13 cellular contexts compared by ENCODE assay signal in the genomic region with DNA sequence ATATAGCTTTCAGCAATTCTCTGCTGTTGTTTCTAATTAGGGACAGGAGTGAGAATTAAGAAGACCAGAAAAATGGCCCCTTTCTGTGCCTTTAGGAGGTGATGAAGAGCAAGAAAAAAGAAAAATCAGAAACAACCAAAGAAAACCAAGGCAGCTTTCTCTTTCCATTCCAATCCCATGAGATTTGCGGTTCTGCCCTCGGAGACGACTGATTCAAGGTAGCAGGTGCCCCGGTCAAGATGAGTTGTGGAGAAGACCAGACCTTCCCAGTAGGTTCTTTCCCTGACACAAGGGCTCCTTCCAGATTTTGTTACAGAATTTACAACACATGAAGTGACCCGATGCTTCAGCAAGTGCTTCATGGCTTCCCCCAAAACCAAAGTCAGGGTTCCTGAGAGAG. TPM values are rescaled to one million over a fixed set of nuclear protein-coding genes. Genes with fewer than 3 reads are reported as not detected.
DNase-seq lines count a peak whose midpoint lies in the region; ATAC-seq and TF ChIP-seq lines count a peak whose summit lies in the region.
"Had no signal": no experiment of that assay in that cellular context is flagged by ENCODE, and none has a peak within 500 bp of the region (broad histone marks: within the 10 kb centered on the region; RNA-seq: fewer than 3 reads in every experiment).

No MANE protein-coding gene starts in this region.

- H3K27ac Mint-ChIP-seq in naive thymus-derived CD4-positive, alpha-beta T cell = peak overlapping the region in 6 of 9 donors; percentile 2 to 77 (median 42)
- no peak overlapping the region for H3K27ac Mint-ChIP-seq in chondrocyte (ENCODE audit: unreplicated experiment)

- CTCF ChIA-PET in naive thymus-derived CD4-positive, alpha-beta T cell (lab: Charles Lee) = interaction anchor here (0.6 to 5.3 kb wide), 14 partner anchors 9 to 902 kb away, joined by 3 to 50 read pairs (median 6); a partner anchor contains a TSS

- peak; percentile 32 for ATAC-seq in GM18511 (IDR thresholded peaks at IDR 0.05; ENCODE audit: unreplicated experiment)
- ATAC-seq in GM21526 (IDR thresholded peaks at IDR 0.05; ENCODE audit: low FRiP score, unreplicated experiment) = peak; percentile 24
- peak; percentile 22 for ATAC-seq in HG03442 (IDR thresholded peaks at IDR 0.05; ENCODE audit: unreplicated experiment)
- no peak for ATAC-seq in naive thymus-derived CD4-positive, alpha-beta T cell

- no peaks in the 10 kb centered on the region for H3K9me3 ChIP-seq in naive thymus-derived CD4-positive, alpha-beta T cell (ENCODE audit: control insufficient read depth in 2 of 3, low read length in 3 of 3)
- H3K9me3 ChIP-seq: adrenal gland had no signal

- DNase-seq in naive thymus-derived CD4-positive, alpha-beta T cell = no peak
- no peak for DNase-seq in stimulated activated naive CD4-positive, alpha-beta T cell treated with Interleukin-2 at 50 U/mL for 16 hours (lab: John Stamatoyannopoulos, UW)
- DNase-seq in GM03348 (ENCODE audit: low spot score) (no peak), inferior parietal cortex (ENCODE audit: extremely low spot score) (no peak), chondrocyte (ENCODE audit: low spot score) (no peak)
- DNase-seq: H9 had no signal

- H3K27me3 ChIP-seq in naive thymus-derived CD4-positive, alpha-beta T cell (ENCODE audit: control insufficient read depth in 2 of 2, insufficient read depth in 2 of 2, low read length in 2 of 2) = no peaks in the 10 kb centered on the region
- H3K27me3 ChIP-seq: adrenal gland had no signal

- intact Hi-C loops in naive thymus-derived CD4-positive, alpha-beta T cell (cut with micrococcal nuclease) = no loop called here

- peak overlapping the region in 9 of 10 donors; percentile 59 to 87 (median 76) for H3K4me3 Mint-ChIP-seq in naive thymus-derived CD4-positive, alpha-beta T cell
- no peak overlapping the region for H3K4me3 Mint-ChIP-seq in chondrocyte (ENCODE audit: unreplicated experiment)
- H3K4me3 Mint-ChIP-seq: H9 had no signal

- peaks cover 0 to 5% of the 10 kb centered on the region in 2 donors for H3K4me1 ChIP-seq in naive thymus-derived CD4-positive, alpha-beta T cell (ENCODE audit: control insufficient read depth in 2 of 2, insufficient read depth in 2 of 2, low read length in 2 of 2)

- peaks cover 0 to 2% (median 0%) of the 10 kb centered on the region in 5 donors for H3K36me3 Mint-ChIP-seq in naive thymus-derived CD4-positive, alpha-beta T cell
- no peaks in the 10 kb centered on the region for H3K36me3 Mint-ChIP-seq in chondrocyte (ENCODE audit: low read depth)

- no peak overlapping the region for H3K27ac ChIP-seq in naive thymus-derived CD4-positive, alpha-beta T cell (ENCODE audit: low read depth, low read length)

- no peak overlapping the region for H3K4me3 ChIP-seq in naive thymus-derived CD4-positive, alpha-beta T cell (ENCODE audit: low read length)
- H3K4me3 ChIP-seq: adrenal gland had no signal

- no peak for TF ChIP-seq CTCF in chondrocyte (IDR thresholded peaks at IDR 0.05)

- H3K27me3 Mint-ChIP-seq in naive thymus-derived CD4-positive, alpha-beta T cell = no peaks in the 10 kb centered on the region
- no peaks in the 10 kb centered on the region for H3K27me3 Mint-ChIP-seq in chondrocyte (ENCODE audit: low read depth)

- POLR2A ChIA-PET in naive thymus-derived CD4-positive, alpha-beta T cell (lab: Charles Lee) = no interaction called here

- H3K36me3 ChIP-seq in naive thymus-derived CD4-positive, alpha-beta T cell (ENCODE audit: control insufficient read depth in 2 of 3, insufficient read depth in 3 of 3, low read length in 3 of 3) = no peaks in the 10 kb centered on the region
- H3K36me3 ChIP-seq: adrenal gland had no signal

- H3K4me1 Mint-ChIP-seq in naive thymus-derived CD4-positive, alpha-beta T cell = peaks cover 8 to 32% (median 19%) of the 10 kb centered on the region in 7 donors
- H3K4me1 Mint-ChIP-seq in chondrocyte (ENCODE audit: low read depth) = peaks cover 4% of the 10 kb centered on the region

- H3K9me3 Mint-ChIP-seq in naive thymus-derived CD4-positive, alpha-beta T cell = peaks cover 0 to 3% (median 0%) of the 10 kb centered on the region in 11 donors
- no peaks in the 10 kb centered on the region for H3K9me3 Mint-ChIP-seq in chondrocyte (ENCODE audit: low read depth)
- H3K9me3 Mint-ChIP-seq: H9 had no signal

RNA-seq across cellular contexts. Expression of a gene that starts 21.9 kb away (rescaled TPM):
- total RNA-seq in naive thymus-derived CD4-positive, alpha-beta T cell = 1 to 10 TPM in 1 of 5 experiments, under 1 TPM in 3, not detected in 1; 0.13 to 1.6 (median 0.58) TPM
- polyA plus RNA-seq in naive thymus-derived CD4-positive, alpha-beta T cell = under 1 TPM; 0.14 to 0.33 TPM
- not detected in 3 replicates for total RNA-seq in chondrocyte
- total RNA-seq: Daoy, endothelial cell of umbilical vein, H9, osteocyte had no signal
- polyA plus RNA-seq: endothelial cell of umbilical vein had no signal

RNA-seq across cellular contexts. Expression of a gene that starts 43.7 kb away (rescaled TPM):
- 10 to 100 TPM; 11.8 to 41.9 (median 17.7) TPM for total RNA-seq in naive thymus-derived CD4-positive, alpha-beta T cell
- 10 to 100 TPM; 22.1 to 23.0 TPM for polyA plus RNA-seq in naive thymus-derived CD4-positive, alpha-beta T cell
- 0.15 to 1.1 TPM (median 0.38 TPM) in 3 replicates for total RNA-seq in chondrocyte
- total RNA-seq: H9 had no signal
